In genomic region chr15:44790215-44790614, GRCh38 we compare ENCODE assay signal across 22 cellular contexts. TPM values are rescaled to one million over a fixed set of nuclear protein-coding genes. Genes with fewer than 3 reads are reported as not detected.
A peak's percentile ranks its signal among the peaks of the same experiment; 100 is the strongest.
DNase-seq lines count a peak whose midpoint lies in the region; ATAC-seq and TF ChIP-seq lines count a peak whose summit lies in the region.
"Had no signal": no experiment of that assay in that cellular context is flagged by ENCODE, and none has a peak within 500 bp of the region (broad histone marks: within the 10 kb centered on the region; RNA-seq: fewer than 3 reads in every experiment).

No MANE protein-coding gene starts in this region.

- peaks cover 23% of the 10 kb centered on the region for H3K4me1 Mint-ChIP-seq in activated naive CD4-positive, alpha-beta T cell treated with anti-CD3 and anti-CD28 coated beads, Interleukin-2, amount 50 U/mL, for 24 hours
- H3K4me1 Mint-ChIP-seq in activated T-helper 1 cell treated with anti-CD3 and anti-CD28 coated beads, Interleukin-12 subunit alpha, Interleukin-12 subunit beta, Interleukin-2, Interleukin-4 antibody, amounts not matched to agents 30 ng/mL and 10 ng/mL and 1 ng/mL, durations not matched to agents 14 hours and 24 hours and 36 hours (ENCODE audit: low read depth) = peaks cover 20% of the 10 kb centered on the region
- H3K4me1 Mint-ChIP-seq: IgD-negative memory B cell had no signal

- peaks cover 0 to 5% (median 0%) of the 10 kb centered on the region in 12 donors for H3K4me1 ChIP-seq in heart left ventricle
- H3K4me1 ChIP-seq in psoas muscle = no peaks in the 10 kb centered on the region
- H3K4me1 ChIP-seq: A549, BE2C had no signal

- no peak for DNase-seq in activated naive CD4-positive, alpha-beta T cell treated with Interleukin-2 at 50 U/mL for 16 hours
- DNase-seq in NCI-H2227 (lab: John Stamatoyannopoulos, UW; ENCODE audit: unreplicated experiment) = peak; percentile 26
- DNase-seq in heart left ventricle = peak in 4 of 5 donors; percentile 22 to 50 (median 34)
- DNase-seq in psoas muscle = no peak
- no peak for DNase-seq in activated T-helper 1 cell treated with anti-CD3 and anti-CD28 coated beads, Interleukin-12 subunit alpha, Interleukin-12 subunit beta, Interleukin-2, Interleukin-4 antibody, amounts not matched to agents 30 ng/mL and 10 ng/mL and 1 ng/mL, durations not matched to agents 14 hours and 24 hours and 36 hours (ENCODE audit: low spot score)
- DNase-seq in foreskin fibroblast = no peak
- DNase-seq: BE2C, DMS79, H7, Karpas-422, MV-4-11, NCI-H1694, NCI-H2081, NCI-H2171, NCI-H446, NCI-H526, PC-3, SIG-M5 had no signal

- H3K27ac Mint-ChIP-seq in activated naive CD4-positive, alpha-beta T cell treated with anti-CD3 and anti-CD28 coated beads, Interleukin-2, amount 50 U/mL, for 24 hours = peak overlapping the region; percentile 81
- H3K27ac Mint-ChIP-seq in activated T-helper 1 cell treated with anti-CD3 and anti-CD28 coated beads, Interleukin-12 subunit alpha, Interleukin-12 subunit beta, Interleukin-2, Interleukin-4 antibody, amounts not matched to agents 30 ng/mL and 10 ng/mL and 1 ng/mL, durations not matched to agents 14 hours and 24 hours and 36 hours = no peak overlapping the region
- H3K27ac Mint-ChIP-seq: IgD-negative memory B cell had no signal

- 34 to 55% (median 42%) methylated on average over 2 of the region's 2 CpGs for WGBS in heart left ventricle, 4 donors
- 23 to 39% (median 30%) methylated on average over 2 of the region's 2 CpGs for WGBS in psoas muscle, 3 donors

- H3K4me3 ChIP-seq in heart left ventricle (no peak overlapping the region), psoas muscle (no peak overlapping the region), foreskin fibroblast (ENCODE audit: low read depth in 1 of 2, low read length in 2 of 2) (no peak overlapping the region)
- H3K4me3 ChIP-seq: A549, GM12878 had no signal

- no peaks in the 10 kb centered on the region for H3K27me3 Mint-ChIP-seq in activated naive CD4-positive, alpha-beta T cell treated with anti-CD3 and anti-CD28 coated beads, Interleukin-2, amount 50 U/mL, for 24 hours
- no peaks in the 10 kb centered on the region for H3K27me3 Mint-ChIP-seq in activated T-helper 1 cell treated with anti-CD3 and anti-CD28 coated beads, Interleukin-12 subunit alpha, Interleukin-12 subunit beta, Interleukin-2, Interleukin-4 antibody, amounts not matched to agents 30 ng/mL and 10 ng/mL and 1 ng/mL, durations not matched to agents 14 hours and 24 hours and 36 hours (ENCODE audit: insufficient read depth)
- H3K27me3 Mint-ChIP-seq: IgD-negative memory B cell had no signal

- no peak for TF ChIP-seq POLR2A in heart left ventricle (IDR thresholded peaks at IDR 0.05)

- H3K9me3 Mint-ChIP-seq in activated naive CD4-positive, alpha-beta T cell treated with anti-CD3 and anti-CD28 coated beads, Interleukin-2, amount 50 U/mL, for 24 hours = no peaks in the 10 kb centered on the region
- no peaks in the 10 kb centered on the region for H3K9me3 Mint-ChIP-seq in activated T-helper 1 cell treated with anti-CD3 and anti-CD28 coated beads, Interleukin-12 subunit alpha, Interleukin-12 subunit beta, Interleukin-2, Interleukin-4 antibody, amounts not matched to agents 30 ng/mL and 10 ng/mL and 1 ng/mL, durations not matched to agents 14 hours and 24 hours and 36 hours
- H3K9me3 Mint-ChIP-seq: IgD-negative memory B cell had no signal

- no peak overlapping the region for H3K4me3 Mint-ChIP-seq in activated naive CD4-positive, alpha-beta T cell treated with anti-CD3 and anti-CD28 coated beads, Interleukin-2, amount 50 U/mL, for 24 hours
- H3K4me3 Mint-ChIP-seq in activated T-helper 1 cell treated with anti-CD3 and anti-CD28 coated beads, Interleukin-12 subunit alpha, Interleukin-12 subunit beta, Interleukin-2, Interleukin-4 antibody, amounts not matched to agents 30 ng/mL and 10 ng/mL and 1 ng/mL, durations not matched to agents 14 hours and 24 hours and 36 hours = no peak overlapping the region

- H3K36me3 ChIP-seq in heart left ventricle (no peaks in the 10 kb centered on the region), psoas muscle (ENCODE audit: insufficient read depth in 1 of 2, low read depth in 1 of 2) (no peaks in the 10 kb centered on the region)
- H3K36me3 ChIP-seq: BE2C had no signal

- intact Hi-C loops in heart left ventricle (cut with DNase I) = no loop called here
- intact Hi-C loops in psoas muscle (cut with DNase I) = no loop called here
- intact Hi-C loops in activated T-helper 1 cell treated with anti-CD3 and anti-CD28 coated beads, Interleukin-12 subunit alpha, Interleukin-12 subunit beta, Interleukin-2, Interleukin-4 antibody, amounts not matched to agents 30 ng/mL and 10 ng/mL and 1 ng/mL, durations not matched to agents 14 hours and 24 hours and 36 hours (cut with micrococcal nuclease) = no loop called here

- TF ChIP-seq CTCF in heart left ventricle (IDR thresholded peaks at IDR 0.05) (no peak), psoas muscle (IDR thresholded peaks at IDR 0.05) (no peak), foreskin fibroblast (IDR thresholded peaks at IDR 0.05; ENCODE audit: low read depth, low read length) (no peak)

- ATAC-seq in heart left ventricle = peak in 3 of 4 donors; percentile 69 to 83 (median 73)
- peak; percentile 63 to 81 (median 72) for ATAC-seq in psoas muscle
- ATAC-seq: A549, GM12878, PC-3 had no signal

- H3K27me3 ChIP-seq in heart left ventricle (no peaks in the 10 kb centered on the region), psoas muscle (ENCODE audit: insufficient read depth in 3 of 3, low read length in 2 of 3) (no peaks in the 10 kb centered on the region)
- H3K27me3 ChIP-seq: BE2C had no signal

- H3K36me3 Mint-ChIP-seq in activated naive CD4-positive, alpha-beta T cell treated with anti-CD3 and anti-CD28 coated beads, Interleukin-2, amount 50 U/mL, for 24 hours = no peaks in the 10 kb centered on the region
- H3K36me3 Mint-ChIP-seq in activated T-helper 1 cell treated with anti-CD3 and anti-CD28 coated beads, Interleukin-12 subunit alpha, Interleukin-12 subunit beta, Interleukin-2, Interleukin-4 antibody, amounts not matched to agents 30 ng/mL and 10 ng/mL and 1 ng/mL, durations not matched to agents 14 hours and 24 hours and 36 hours (ENCODE audit: low read depth) = no peaks in the 10 kb centered on the region
- H3K36me3 Mint-ChIP-seq: IgD-negative memory B cell had no signal

- H3K9me3 ChIP-seq in heart left ventricle (no peaks in the 10 kb centered on the region), psoas muscle (no peaks in the 10 kb centered on the region)
- H3K9me3 ChIP-seq: A549, BE2C had no signal

- no peak overlapping the region for H3K27ac ChIP-seq in heart left ventricle
- no peak overlapping the region for H3K27ac ChIP-seq in psoas muscle
- H3K27ac ChIP-seq: A549 had no signal

RNA-seq across cellular contexts. Expression of gene TRIM69, which starts 53.9 kb away (rescaled TPM):
- 100 to 1,000 TPM in 1 of 9 donors, 10 to 100 TPM in 8; 32.6 to 122 (median 60.7) TPM for total RNA-seq in heart left ventricle
- 10 to 100 TPM; 39.1 to 53.9 TPM for polyA plus RNA-seq in heart left ventricle
- total RNA-seq in psoas muscle = 10 to 100 TPM; 24.1 to 39.0 (median 32.1) TPM
- polyA plus RNA-seq in psoas muscle = 10 to 100 TPM; 22.3 to 36.7 (median 25.9) TPM
- 43.8 and 46.4 TPM in 2 replicates for total RNA-seq in activated T-helper 1 cell treated with anti-CD3 and anti-CD28 coated beads, Interleukin-12 subunit alpha, Interleukin-12 subunit beta, Interleukin-2, Interleukin-4 antibody, amounts not matched to agents 30 ng/mL and 10 ng/mL and 1 ng/mL, durations not matched to agents 14 hours and 24 hours and 36 hours

Comparison
In these comparisons a context has a peak if more than half of its experiments do, and no peak if none do; other contexts are left out.
1. DNase-seq: peak in NCI-H2227 (single experiment) and heart left ventricle (4 of 5); none in activated naive CD4-positive, alpha-beta T cell treated with Interleukin-2 at 50 U/mL for 16 hours (single experiment), psoas muscle (0 of 2), activated T-helper 1 cell treated with anti-CD3 and anti-CD28 coated beads, Interleukin-12 subunit alpha, Interleukin-12 subunit beta, Interleukin-2, Interleukin-4 antibody, amounts not matched to agents 30 ng/mL and 10 ng/mL and 1 ng/mL, durations not matched to agents 14 hours and 24 hours and 36 hours (single experiment) and foreskin fibroblast (0 of 2).